ENCODE assay signal across 20 cellular contexts in the genomic region with DNA sequence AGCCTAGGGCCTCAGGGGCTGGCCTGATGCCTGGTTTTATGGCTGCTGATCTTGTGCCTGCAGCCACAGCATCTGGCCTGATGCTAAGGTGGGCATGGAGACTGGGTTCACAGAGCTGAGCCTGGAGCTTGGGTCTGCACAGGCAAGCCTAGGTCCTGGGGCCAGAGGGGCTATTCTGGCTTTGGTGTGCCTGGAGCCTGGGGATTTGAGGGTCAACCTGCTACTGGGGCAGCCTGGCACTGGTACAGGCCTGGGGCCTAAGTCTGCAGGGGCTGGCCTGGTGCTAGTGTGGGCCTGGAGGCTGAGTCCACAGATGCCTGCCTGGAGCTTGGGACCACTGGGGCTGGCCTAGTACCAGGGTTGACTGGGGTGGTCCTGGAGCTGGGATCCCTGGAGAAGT.
A peak's percentile ranks its signal among the peaks of the same experiment; 100 is the strongest.
DNase-seq lines count a peak whose midpoint lies in the region; ATAC-seq, FAIRE-seq and TF ChIP-seq lines count a peak whose summit lies in the region.
"Had no signal": no experiment of that assay in that cellular context is flagged by ENCODE, and none has a peak within 500 bp of the region (broad histone marks: within the 10 kb centered on the region; RNA-seq: fewer than 3 reads in every experiment).

No MANE protein-coding gene starts in this region.

- H2AFZ ChIP-seq in OCI-LY7 (ENCODE audit: low read length) = no peak overlapping the region
- H2AFZ ChIP-seq: GM23338 had no signal

- CTCF ChIA-PET in naive thymus-derived CD4-positive, alpha-beta T cell (lab: Charles Lee) = no interaction called here
- CTCF ChIA-PET in OCI-LY7 (lab: Charles Lee; ENCODE audit: unreplicated experiment) = no interaction called here

- H3K4me3 ChIP-seq in kidney (ENCODE audit: low read length in 2 of 2) (no peak overlapping the region), upper lobe of right lung (no peak overlapping the region), OCI-LY7 (ENCODE audit: low read depth, low read length, poor library complexity, severe bottlenecking) (no peak overlapping the region)
- no peak overlapping the region for H3K4me3 ChIP-seq in naive thymus-derived CD4-positive, alpha-beta T cell (ENCODE audit: low read length)
- H3K4me3 ChIP-seq: BLaER1, GM12878, GM23338 had no signal

- H4K20me1 ChIP-seq in OCI-LY7 (ENCODE audit: insufficient read depth, low read length) = no peaks in the 10 kb centered on the region
- H4K20me1 ChIP-seq: BLaER1 had no signal

- no peaks in the 10 kb centered on the region for H3K27me3 ChIP-seq in naive thymus-derived CD4-positive, alpha-beta T cell (ENCODE audit: control insufficient read depth in 2 of 2, insufficient read depth in 2 of 2, low read length in 2 of 2)
- no peaks in the 10 kb centered on the region for H3K27me3 ChIP-seq in upper lobe of right lung
- H3K27me3 ChIP-seq: BLaER1 had no signal

- no peak overlapping the region for H3K4me2 ChIP-seq in OCI-LY7 (ENCODE audit: low read length)
- H3K4me2 ChIP-seq: BLaER1, GM23338 had no signal

- POLR2A ChIA-PET in naive thymus-derived CD4-positive, alpha-beta T cell (lab: Charles Lee) = no interaction called here
- POLR2A ChIA-PET in OCI-LY7 (lab: Charles Lee) = interaction anchor here (0.5 kb wide), 1 partner anchor 107 kb away, joined by 3 read pairs; no protein-coding TSS in a partner anchor

- BruUV-seq in OCI-LY7 (replicated peaks; lab: Mats Ljungman, UMichigan) = no TSS peak

- H3K79me2 ChIP-seq in OCI-LY7 (ENCODE audit: insufficient read depth, low read depth, low read length) = no peaks in the 10 kb centered on the region

- H3K27ac ChIP-seq in kidney (ENCODE audit: low read depth in 2 of 2, low read length in 2 of 2) (no peak overlapping the region), upper lobe of right lung (no peak overlapping the region), OCI-LY7 (ENCODE audit: low read depth, low read length, poor library complexity, severe bottlenecking) (no peak overlapping the region)
- H3K27ac ChIP-seq in naive thymus-derived CD4-positive, alpha-beta T cell (ENCODE audit: low read depth, low read length) = no peak overlapping the region
- H3K27ac ChIP-seq: BLaER1, C4-2B had no signal

- H3K9ac ChIP-seq in kidney (ENCODE audit: low read length in 2 of 2) = no peak overlapping the region
- H3K9ac ChIP-seq: BLaER1 had no signal

- intact Hi-C loops in kidney (cut with DNase I) (no loop called here), upper lobe of right lung (cut with DNase I) (no loop called here), OCI-LY7 (cut with micrococcal nuclease; ENCODE audit: unreplicated experiment) (no loop called here)
- intact Hi-C loops in naive thymus-derived CD4-positive, alpha-beta T cell (cut with micrococcal nuclease) = no loop called here

- no peaks in the 10 kb centered on the region for H3K4me1 ChIP-seq in kidney (ENCODE audit: control insufficient read depth in 1 of 2, insufficient read depth in 1 of 2, low read depth in 1 of 2, low read length in 2 of 2)
- H3K4me1 ChIP-seq in naive thymus-derived CD4-positive, alpha-beta T cell (ENCODE audit: control insufficient read depth in 2 of 2, insufficient read depth in 2 of 2, low read length in 2 of 2) = no peaks in the 10 kb centered on the region
- H3K4me1 ChIP-seq in upper lobe of right lung = no peaks in the 10 kb centered on the region
- H3K4me1 ChIP-seq in OCI-LY7 (ENCODE audit: insufficient read depth, low read length, poor library complexity, severe bottlenecking) = no peaks in the 10 kb centered on the region

- ATAC-seq in naive thymus-derived CD4-positive, alpha-beta T cell = peak; percentile 34
- ATAC-seq in upper lobe of right lung = peak; percentile 45
- no peak for ATAC-seq in GM19351 (IDR thresholded peaks at IDR 0.05; ENCODE audit: unreplicated experiment)
- ATAC-seq: CD8-positive, alpha-beta T cell; GM12878; GM23338; HCT116 had no signal

- H3K36me3 ChIP-seq in kidney (ENCODE audit: control insufficient read depth in 1 of 2, insufficient read depth in 2 of 2, low read length in 2 of 2) (no peaks in the 10 kb centered on the region), upper lobe of right lung (no peaks in the 10 kb centered on the region), OCI-LY7 (ENCODE audit: insufficient read depth, low read length) (no peaks in the 10 kb centered on the region)
- H3K36me3 ChIP-seq in naive thymus-derived CD4-positive, alpha-beta T cell (ENCODE audit: control insufficient read depth in 2 of 3, insufficient read depth in 3 of 3, low read length in 3 of 3) = no peaks in the 10 kb centered on the region
- H3K36me3 ChIP-seq: BLaER1 had no signal

- no peaks in the 10 kb centered on the region for H3K4me1 Mint-ChIP-seq in naive thymus-derived CD4-positive, alpha-beta T cell
- H3K4me1 Mint-ChIP-seq: GM23338, H9 had no signal

- H3K9me2 ChIP-seq in OCI-LY7 (ENCODE audit: insufficient read depth, low read length) = no peaks in the 10 kb centered on the region; the same call in 1 of the 2 replicates

- H3K27me3 Mint-ChIP-seq in naive thymus-derived CD4-positive, alpha-beta T cell = no peaks in the 10 kb centered on the region

- H3K9me3 ChIP-seq in kidney (ENCODE audit: control insufficient read depth in 1 of 2, low read length in 2 of 2) (no peaks in the 10 kb centered on the region), upper lobe of right lung (no peaks in the 10 kb centered on the region), OCI-LY7 (ENCODE audit: low read length) (no peaks in the 10 kb centered on the region)
- no peaks in the 10 kb centered on the region for H3K9me3 ChIP-seq in naive thymus-derived CD4-positive, alpha-beta T cell (ENCODE audit: control insufficient read depth in 2 of 3, low read length in 3 of 3)
- H3K9me3 ChIP-seq: BLaER1 had no signal

- H3K4me3 Mint-ChIP-seq in naive thymus-derived CD4-positive, alpha-beta T cell = no peak overlapping the region
- H3K4me3 Mint-ChIP-seq: CD4-positive, CD25-positive, alpha-beta regulatory T cell; CD8-positive, alpha-beta T cell; GM23338; H9 had no signal

- no peak overlapping the region for H3K27ac Mint-ChIP-seq in naive thymus-derived CD4-positive, alpha-beta T cell
- H3K27ac Mint-ChIP-seq: CD4-positive, CD25-positive, alpha-beta regulatory T cell; CD8-positive, alpha-beta T cell; GM23338 had no signal

- TF ChIP-seq CTCF in kidney (IDR thresholded peaks at IDR 0.05; ENCODE audit: borderline replicate concordance, extremely low read depth, insufficient read depth) (no peak), upper lobe of right lung (IDR thresholded peaks at IDR 0.05) (no peak), OCI-LY7 (conservative IDR thresholded peaks at IDR 0.05; ENCODE audit: low read length) (no peak)

- H3K36me3 Mint-ChIP-seq in naive thymus-derived CD4-positive, alpha-beta T cell = no peaks in the 10 kb centered on the region
- H3K36me3 Mint-ChIP-seq: CD4-positive, CD25-positive, alpha-beta regulatory T cell; CD8-positive, alpha-beta T cell had no signal

- DNase-seq in kidney (peak; percentile 53), upper lobe of right lung (no peak), OCI-LY7 (ENCODE audit: low spot score) (no peak)
- no peak for DNase-seq in naive thymus-derived CD4-positive, alpha-beta T cell
- DNase-seq in stimulated activated CD4-positive, alpha-beta T cell treated with anti-CD3 and anti-CD28 coated beads, Interleukin-4, amount 100 ng/mL, for 24 hours = no peak
- DNase-seq: CD4-positive, CD25-positive, alpha-beta regulatory T cell; CD8-positive, alpha-beta T cell; DMS 273 treated with DMSO at 0.1 percent for 48 hours; DMS79; EL; GDM1; H9 had no signal

- FAIRE-seq in kidney (lab: Jason Lieb, UNC) = no peak
- FAIRE-seq: D721Med, GM12878, GM19239 had no signal

- H3K9me3 Mint-ChIP-seq in naive thymus-derived CD4-positive, alpha-beta T cell = peaks cover 0 to 7% (median 0%) of the 10 kb centered on the region in 11 donors
- H3K9me3 Mint-ChIP-seq: CD8-positive, alpha-beta T cell; GM23338 had no signal
